8 cellular contexts compared by ENCODE assay signal in genomic region chr14:67514203-67514607, GRCh38. TPM values are rescaled to one million over a fixed set of nuclear protein-coding genes. Genes with fewer than 3 reads are reported as not detected.
DNase-seq lines count a peak whose midpoint lies in the region; ATAC-seq and TF ChIP-seq lines count a peak whose summit lies in the region.

No MANE protein-coding gene starts in this region.

- CTCF ChIA-PET in AG04449 (lab: Yijun Ruan, JAX), result interaction anchor here (1.1 to 5.2 kb wide), 4 partner anchors 12 to 87 kb away, joined by 4 to 24 read pairs (median 11); no protein-coding TSS in a partner anchor

- H3K9me3 ChIP-seq in HUES64 (ENCODE audit: insufficient read depth, low read depth, low read length) (no peaks in the 10 kb centered on the region), mucosa of stomach (ENCODE audit: control insufficient read depth, low read length) (no peaks in the 10 kb centered on the region)

- H3K27ac ChIP-seq in HUES64 (ENCODE audit: low read depth, low read length), result no peak overlapping the region

- POLR2A ChIA-PET in AG04449 (lab: Yijun Ruan, JAX), result no interaction called here

- H3K9ac ChIP-seq in HUES64 (ENCODE audit: low read depth, low read length) (no peak overlapping the region), mucosa of stomach (ENCODE audit: low read length) (peak overlapping the region; percentile 75)

- no peak for ATAC-seq in GM18517 (IDR thresholded peaks at IDR 0.05; ENCODE audit: unreplicated experiment)
- no peak for ATAC-seq in GM21576 (IDR thresholded peaks at IDR 0.05; ENCODE audit: unreplicated experiment)

- WGBS in HUES64, result 54% methylated on average over 9 of the region's 9 CpGs

- TF ChIP-seq CTCF in AG04449 (IDR thresholded peaks at IDR 0.05; ENCODE audit: insufficient read depth, low read length, missing control alignments), result no peak

- no peaks in the 10 kb centered on the region for H3K4me1 ChIP-seq in HUES64 (ENCODE audit: insufficient read depth, low read length)
- peaks cover 16% of the 10 kb centered on the region for H3K4me1 ChIP-seq in mucosa of stomach (ENCODE audit: control insufficient read depth, insufficient read depth, low read length)

- H3K27me3 ChIP-seq in HUES64 (ENCODE audit: insufficient read depth, low read length) (peaks cover 75% of the 10 kb centered on the region), mucosa of stomach (ENCODE audit: control insufficient read depth, insufficient read depth, low read length) (peaks cover 6% of the 10 kb centered on the region)

- no peaks in the 10 kb centered on the region for H3K36me3 ChIP-seq in HUES64 (ENCODE audit: insufficient read depth, low read length)
- no peaks in the 10 kb centered on the region for H3K36me3 ChIP-seq in mucosa of stomach (ENCODE audit: control insufficient read depth, insufficient read depth, low read length)

- no peak for DNase-seq in AG04449 (ENCODE audit: low read depth, low spot score)
- DNase-seq in cerebellum (ENCODE audit: low spot score), result peak; percentile 84
- no peak for DNase-seq in NOMO-1 treated with dmso at 0.1 percent for 144 hours (lab: John Stamatoyannopoulos, UW; ENCODE audit: unreplicated experiment)
- no peak for DNase-seq in activated effector memory CD4-positive, alpha-beta T cell treated with Interleukin-2 at 50 U/mL for 16 hours

- H3K4me3 ChIP-seq in AG04449 (ENCODE audit: low read depth, low read length) (peak overlapping the region; percentile 67), HUES64 (ENCODE audit: low read length) (peak overlapping the region; percentile 60), mucosa of stomach (ENCODE audit: low read length) (peak overlapping the region; percentile 49)

RNA-seq across cellular contexts. Expression of gene PLEKHH1, which starts 18.9 kb away (rescaled TPM):
- polyA plus RNA-seq in HUES64 (2013, experiment 1 of 2), result 10.4 TPM
- 13.3 TPM for polyA plus RNA-seq in HUES64 (2013, experiment 2 of 2)
- 13.2 TPM for total RNA-seq in cerebellum

RNA-seq across cellular contexts. Expression of gene TMEM229B, which starts 25.7 kb away (rescaled TPM):
- 0.50 TPM for polyA plus RNA-seq in HUES64 (2013, experiment 1 of 2)
- 0.25 TPM for polyA plus RNA-seq in HUES64 (2013, experiment 2 of 2)
- total RNA-seq in cerebellum, result 16.0 TPM
